Comparison of ENCODE assay signal across 8 cellular contexts in the genomic region with DNA sequence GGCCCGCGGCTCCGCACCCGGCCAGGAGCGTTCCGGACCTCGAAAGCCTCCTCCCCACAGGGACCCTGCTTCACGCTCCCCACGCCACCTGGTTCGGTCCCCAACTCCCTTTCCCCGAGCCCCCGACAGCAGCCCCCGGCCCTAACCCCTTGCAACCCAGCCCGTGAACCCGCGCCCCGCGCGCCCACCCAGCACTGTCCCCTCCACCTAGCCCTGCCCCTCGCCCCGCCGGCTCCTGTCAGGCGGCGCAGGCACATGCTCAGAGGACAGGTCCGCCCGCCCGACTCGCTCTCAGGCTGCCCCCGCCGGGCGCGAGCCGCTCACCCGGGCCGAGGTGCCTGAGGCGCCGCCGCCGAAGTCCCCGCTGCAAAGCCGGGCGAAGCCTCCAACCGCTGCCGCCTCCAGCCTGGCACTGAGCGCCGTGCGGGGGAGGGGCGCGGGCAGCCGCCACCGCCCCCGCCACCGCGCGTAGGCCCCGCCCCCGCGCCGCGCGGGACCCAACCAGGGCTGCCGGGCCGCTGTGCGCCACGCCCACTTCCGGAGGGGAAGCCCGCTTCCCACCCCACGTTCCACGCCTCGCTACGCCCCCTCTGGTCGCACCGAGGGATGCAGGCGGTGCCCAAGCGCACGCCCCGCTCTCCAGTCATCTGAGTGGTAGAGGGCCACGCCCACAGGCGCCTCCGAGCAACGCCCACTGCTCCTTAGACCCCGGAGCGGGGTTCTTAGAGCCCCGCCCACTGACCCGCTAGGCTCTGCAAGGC. TPM values are rescaled to one million over a fixed set of nuclear protein-coding genes. Genes with fewer than 3 reads are reported as not detected.
DNase-seq lines count a peak whose midpoint lies in the region; ATAC-seq and TF ChIP-seq lines count a peak whose summit lies in the region.

A gene (minus strand): TSS at position 414 of the 761 bp plus-strand sequence. CDS start 30,200 bp downstream, outside the sequence.

- H3K36me3 ChIP-seq in heart left ventricle (peaks cover 0 to 2% (median 0%) of the 10 kb centered on the region in 9 donors), upper lobe of left lung (no peaks in the 10 kb centered on the region)

- DNase-seq in NCI-H128 (lab: John Stamatoyannopoulos, UW; ENCODE audit: unreplicated experiment) (peak; percentile 97), T follicular helper cell (ENCODE audit: low read depth) (peak; percentile 90), heart left ventricle (peak; percentile 98 to 99 (median 98)), posterior cingulate gyrus (peak; percentile 87 to 99 (median 92)), upper lobe of left lung (peak; percentile 98 to 100)

- peak within 1 kb of the TSS; percentile 73 to 91 (median 86) for H3K4me3 ChIP-seq in heart left ventricle
- H3K4me3 ChIP-seq in upper lobe of left lung = peak within 1 kb of the TSS; percentile 84 to 92 (median 90)

- TF ChIP-seq EP300 in upper lobe of left lung (IDR thresholded peaks at IDR 0.05) = peak in 1 of 4 donors; percentile 31

- no peaks in the 10 kb centered on the region for H3K9me3 ChIP-seq in heart left ventricle
- H3K9me3 ChIP-seq in upper lobe of left lung = no peaks in the 10 kb centered on the region

- peak; percentile 92 for TF ChIP-seq CTCF in GM12874 (IDR thresholded peaks at IDR 0.05; ENCODE audit: insufficient read depth, low read depth, low read length)
- TF ChIP-seq CTCF in heart left ventricle (IDR thresholded peaks at IDR 0.05) = peak; percentile 78 to 97 (median 90)
- TF ChIP-seq CTCF in upper lobe of left lung (IDR thresholded peaks at IDR 0.05) = peak; percentile 93 to 99 (median 98)

- H3K27me3 ChIP-seq in heart left ventricle = no peaks in the 10 kb centered on the region
- H3K27me3 ChIP-seq in upper lobe of left lung = no peaks in the 10 kb centered on the region

- peaks cover 0 to 58% (median 28%) of the 10 kb centered on the region in 12 donors for H3K4me1 ChIP-seq in heart left ventricle
- peaks cover 13 to 34% (median 23%) of the 10 kb centered on the region in 4 donors for H3K4me1 ChIP-seq in upper lobe of left lung

- peak; percentile 76 for ATAC-seq in HG02759 (IDR thresholded peaks at IDR 0.05; ENCODE audit: unreplicated experiment)
- peak; percentile 76 to 88 (median 86) for ATAC-seq in heart left ventricle
- ATAC-seq in upper lobe of left lung (ENCODE audit: low FRiP score in 2 of 2) = peak; percentile 93 to 98

- TF ChIP-seq POLR2A in heart left ventricle (IDR thresholded peaks at IDR 0.05) = peak; percentile 82 to 91
- peak in 3 of 4 donors; percentile 83 to 98 (median 97) for TF ChIP-seq POLR2A in upper lobe of left lung (IDR thresholded peaks at IDR 0.05)

- H3K27ac ChIP-seq in adipose tissue (ENCODE audit: low read depth, low read length) (peak within 1 kb of the TSS; percentile 91), heart left ventricle (peak within 1 kb of the TSS; percentile 91 to 99 (median 96)), upper lobe of left lung (peak within 1 kb of the TSS; percentile 98 to 99 (median 98))

- intact Hi-C loops in heart left ventricle (cut with DNase I) (loop anchor here (1.0 to 10.0 kb wide), 17 partner anchors 36 to 169 kb away; a partner anchor contains a TSS), posterior cingulate gyrus (cut with DNase I) (loop anchor here (2.0 kb wide), 1 partner anchor 72 kb away; no protein-coding TSS in a partner anchor)

- WGBS in adipose tissue, 3 donors = 0 to 1% (median 0%) methylated on average over 59 to 85 of the region's 85 CpGs
- WGBS in heart left ventricle, 4 donors = 1% methylated on average over 20 to 85 of the region's 85 CpGs
- 0% methylated on average over 2 to 34 of the region's 85 CpGs for WGBS in upper lobe of left lung, 2 donors

RNA-seq across cellular contexts. Expression of the gene that starts here (rescaled TPM):
- 10 to 100 TPM; 11.6 to 72.0 (median 53.3) TPM for polyA plus RNA-seq in adipose tissue
- 100 to 1,000 TPM in 1 of 9 donors, 10 to 100 TPM in 8; 48.3 to 119 (median 68.5) TPM for total RNA-seq in heart left ventricle
- 10 to 100 TPM; 18.3 to 55.2 TPM for polyA plus RNA-seq in heart left ventricle
- 100 to 1,000 TPM; 154 to 297 (median 223) TPM for total RNA-seq in upper lobe of left lung

Comparison
In these comparisons a context has a peak if more than half of its experiments do, and no peak if none do; other contexts are left out.
1. Peak in every context shown above with its lines: DNase-seq, ATAC-seq, H3K4me3 ChIP-seq and H3K27ac ChIP-seq.